Comparison of ENCODE assay signal across 29 cellular contexts in the genomic region with DNA sequence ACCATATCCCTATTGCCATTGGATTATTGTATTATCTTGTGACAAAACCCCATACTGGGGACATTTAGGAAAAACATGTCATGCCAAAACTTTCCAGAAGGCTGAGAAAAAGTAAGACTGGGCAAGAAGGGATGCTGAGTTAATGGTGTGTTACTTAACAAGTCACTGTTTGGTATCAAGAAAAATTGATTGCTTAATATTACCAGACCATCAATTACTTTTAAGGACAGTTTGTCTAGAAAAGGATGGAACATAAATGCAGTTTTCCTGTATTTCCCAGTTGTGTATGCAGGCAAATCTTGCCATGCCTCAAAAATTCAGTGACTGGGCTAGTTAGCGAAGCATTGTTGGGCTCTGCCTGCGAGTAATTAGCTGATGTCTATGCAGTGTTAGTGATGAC.
"Had no signal": no experiment of that assay in that cellular context is flagged by ENCODE, and none has a peak within 500 bp of the region (broad histone marks: within the 10 kb centered on the region; RNA-seq: fewer than 3 reads in every experiment).

No MANE protein-coding gene starts in this region.

- FAIRE-seq: urothelium cell line had no signal

- H3K27ac ChIP-seq: stomach, suprapubic skin, testis, thoracic aorta, thyroid gland, tibial artery, tibial nerve, transverse colon, upper lobe of left lung, upper lobe of right lung, uterus, vagina had no signal

- ATAC-seq: stimulated activated effector memory CD8-positive, alpha-beta T cell treated with anti-CD3 and anti-CD28 coated beads, Interleukin-12 subunit alpha, Interleukin-12 subunit beta, amount 100 ng/mL, for 72 hours; stimulated activated memory B cell treated with anti-CD40 and anti-IgM and Interleukin-4, amounts not matched to agents 10 μg/mL and 1 μg/mL and 100 μg/mL, for 72 hours; stimulated activated naive B cell treated with anti-CD40 and anti-IgM and Interleukin-4, amounts not matched to agents 10 μg/mL and 1 μg/mL and 100 μg/mL, for 72 hours; stimulated activated naive CD8-positive, alpha-beta T cell treated with anti-CD3 and anti-CD28 coated beads, Interleukin-15, amount 100 ng/mL, for 72 hours; stimulated activated naive CD8-positive, alpha-beta T cell treated with anti-CD3 and anti-CD28 coated beads, Interleukin-15, Interleukin-2, amounts not matched to agents 100 U/mL and 50 U/mL, for 24 hours; upper lobe of right lung had no signal

- DNase-seq: stimulated activated CD4-positive, alpha-beta T cell treated with anti-CD3 and anti-CD28 coated beads, Interleukin-2, amount 100 ng/mL, for 48 hours; stimulated activated CD4-positive, alpha-beta T cell treated with anti-CD3 and anti-CD28 coated beads, Interleukin-4, amount 100 ng/mL, for 1 hour; stimulated activated CD4-positive, alpha-beta T cell treated with anti-CD3 and anti-CD28 coated beads, Interleukin-4, amount 100 ng/mL, for 24 hours; stimulated activated CD4-positive, alpha-beta T cell treated with anti-CD3 and anti-CD28 coated beads, Interleukin-4, amount 100 ng/mL, for 4 hours; stimulated activated CD8-positive, alpha-beta memory T cell treated with anti-CD3 and anti-CD28 coated beads, Interleukin-4, amount 100 ng/mL, for 48 hours; stimulated activated naive B cell treated with anti-CD40 and anti-IgM and Interleukin-4, amounts not matched to agents 10 μg/mL and 1 μg/mL and 100 μg/mL, for 72 hours; stimulated activated naive CD4-positive, alpha-beta T cell; stimulated activated naive CD4-positive, alpha-beta T cell treated with Interleukin-2 at 50 U/mL for 16 hours; stimulated activated naive CD8-positive, alpha-beta T cell treated with anti-CD3 and anti-CD28 coated beads, Interleukin-15, amount 100 ng/mL, for 72 hours; stimulated activated naive CD8-positive, alpha-beta T cell treated with anti-CD3 and anti-CD28 coated beads, Interleukin-15, Interleukin-2, amounts not matched to agents 100 U/mL and 50 U/mL, for 24 hours; stomach; substantia nigra; testis; thyroid gland; tibial artery; transverse colon; trophoblast cell; upper lobe of left lung; upper lobe of right lung; uterus had no signal

- H3K27me3 ChIP-seq: stomach, suprapubic skin, testis, thyroid gland, tibial artery, tibial nerve, transverse colon, upper lobe of left lung, upper lobe of right lung, uterus, vagina had no signal

- H3K4me1 Mint-ChIP-seq: stimulated activated effector memory CD8-positive, alpha-beta T cell treated with anti-CD3 and anti-CD28 coated beads, Interleukin-12 subunit alpha, Interleukin-12 subunit beta, amount 100 ng/mL, for 72 hours; stimulated activated memory B cell treated with anti-CD40 and anti-IgM and Interleukin-4, amounts not matched to agents 10 μg/mL and 1 μg/mL and 100 μg/mL, for 72 hours; stimulated activated naive B cell treated with anti-CD40 and anti-IgM and Interleukin-4, amounts not matched to agents 10 μg/mL and 1 μg/mL and 100 μg/mL, for 72 hours; stimulated activated naive CD8-positive, alpha-beta T cell treated with anti-CD3 and anti-CD28 coated beads, Interleukin-15, amount 100 ng/mL, for 72 hours had no signal

- H3K36me3 Mint-ChIP-seq: stimulated activated effector memory CD8-positive, alpha-beta T cell treated with anti-CD3 and anti-CD28 coated beads, Interleukin-12 subunit alpha, Interleukin-12 subunit beta, amount 100 ng/mL, for 72 hours; stimulated activated memory B cell treated with anti-CD40 and anti-IgM and Interleukin-4, amounts not matched to agents 10 μg/mL and 1 μg/mL and 100 μg/mL, for 72 hours; stimulated activated naive B cell treated with anti-CD40 and anti-IgM and Interleukin-4, amounts not matched to agents 10 μg/mL and 1 μg/mL and 100 μg/mL, for 72 hours; type B pancreatic cell had no signal

- H3K36me3 ChIP-seq: stomach, suprapubic skin, thoracic aorta, thyroid gland, tibial artery, tibial nerve, transverse colon, upper lobe of left lung, upper lobe of right lung, uterus, vagina had no signal

- H3K27me3 Mint-ChIP-seq: stimulated activated memory B cell treated with anti-CD40 and anti-IgM and Interleukin-4, amounts not matched to agents 10 μg/mL and 1 μg/mL and 100 μg/mL, for 72 hours; stimulated activated naive B cell treated with anti-CD40 and anti-IgM and Interleukin-4, amounts not matched to agents 10 μg/mL and 1 μg/mL and 100 μg/mL, for 72 hours; stimulated activated naive CD8-positive, alpha-beta T cell treated with anti-CD3 and anti-CD28 coated beads, Interleukin-15, amount 100 ng/mL, for 72 hours; stimulated activated naive CD8-positive, alpha-beta T cell treated with anti-CD3 and anti-CD28 coated beads, Interleukin-15, Interleukin-2, amounts not matched to agents 100 ng/mL and 50 ng/mL, for 24 hours; type B pancreatic cell had no signal

- H3K27ac Mint-ChIP-seq: stimulated activated effector memory CD8-positive, alpha-beta T cell treated with anti-CD3 and anti-CD28 coated beads, Interleukin-12 subunit alpha, Interleukin-12 subunit beta, amount 100 ng/mL, for 72 hours; stimulated activated memory B cell treated with anti-CD40 and anti-IgM and Interleukin-4, amounts not matched to agents 10 μg/mL and 1 μg/mL and 100 μg/mL, for 72 hours; stimulated activated naive B cell treated with anti-CD40 and anti-IgM and Interleukin-4, amounts not matched to agents 10 μg/mL and 1 μg/mL and 100 μg/mL, for 72 hours; stimulated activated naive CD8-positive, alpha-beta T cell treated with anti-CD3 and anti-CD28 coated beads, Interleukin-15, amount 100 ng/mL, for 72 hours; stimulated activated naive CD8-positive, alpha-beta T cell treated with anti-CD3 and anti-CD28 coated beads, Interleukin-15, Interleukin-2, amounts not matched to agents 100 ng/mL and 50 ng/mL, for 24 hours; type B pancreatic cell had no signal

- H3K4me3 ChIP-seq: stomach, suprapubic skin, testis, thoracic aorta, thyroid gland, tibial artery, tibial nerve, transverse colon, upper lobe of left lung, upper lobe of right lung, uterus, vagina had no signal

- H3K4me1 ChIP-seq: stomach, suprapubic skin, testis, thyroid gland, tibial artery, tibial nerve, transverse colon, upper lobe of left lung, upper lobe of right lung, uterus, vagina had no signal

- H3K9me3 ChIP-seq: suprapubic skin, testis, thoracic aorta, thyroid gland, tibial artery, tibial nerve, transverse colon, upper lobe of left lung, upper lobe of right lung, uterus, vagina had no signal

- H3K4me3 Mint-ChIP-seq: stimulated activated effector memory CD8-positive, alpha-beta T cell treated with anti-CD3 and anti-CD28 coated beads, Interleukin-12 subunit alpha, Interleukin-12 subunit beta, amount 100 ng/mL, for 72 hours; stimulated activated memory B cell treated with anti-CD40 and anti-IgM and Interleukin-4, amounts not matched to agents 10 μg/mL and 1 μg/mL and 100 μg/mL, for 72 hours; stimulated activated naive B cell treated with anti-CD40 and anti-IgM and Interleukin-4, amounts not matched to agents 10 μg/mL and 1 μg/mL and 100 μg/mL, for 72 hours; stimulated activated naive CD8-positive, alpha-beta T cell treated with anti-CD3 and anti-CD28 coated beads, Interleukin-15, amount 100 ng/mL, for 72 hours; stimulated activated naive CD8-positive, alpha-beta T cell treated with anti-CD3 and anti-CD28 coated beads, Interleukin-15, Interleukin-2, amounts not matched to agents 100 ng/mL and 50 ng/mL, for 24 hours; type B pancreatic cell had no signal
